22 cellular contexts compared by ENCODE assay signal in the genomic region with DNA sequence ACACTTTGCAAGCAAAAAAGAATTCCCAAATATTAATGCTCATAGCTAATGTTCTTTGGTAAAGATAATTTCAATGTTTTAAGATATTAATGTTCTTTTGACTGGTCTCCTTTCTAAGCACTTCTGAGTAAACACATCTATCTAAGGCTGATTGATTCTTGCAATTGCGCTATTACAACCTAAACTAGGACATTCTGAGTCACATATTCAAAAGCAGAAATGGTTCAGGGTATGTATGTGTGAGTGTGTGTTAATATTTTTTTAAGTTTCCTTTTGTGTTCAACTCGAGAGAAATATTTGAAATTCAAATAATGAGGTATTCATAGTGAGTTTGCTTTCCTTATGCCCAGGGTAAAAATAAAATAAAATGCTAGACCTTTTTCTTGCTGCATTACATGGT.
"Had no signal": no experiment of that assay in that cellular context is flagged by ENCODE, and none has a peak within 500 bp of the region (broad histone marks: within the 10 kb centered on the region; RNA-seq: fewer than 3 reads in every experiment).

No MANE protein-coding gene starts in this region.

- H3K27ac ChIP-seq: esophagus squamous epithelium, left ventricle myocardium inferior, lower lobe of right lung, neutrophil, psoas muscle, right lobe of liver, testis, tibial nerve, upper lobe of right lung, vagina had no signal

- H3K4me1 Mint-ChIP-seq: immature natural killer cell; naive thymus-derived CD4-positive, alpha-beta T cell; stimulated activated effector memory CD8-positive, alpha-beta T cell treated with anti-CD3 and anti-CD28 coated beads, Interleukin-12 subunit alpha, Interleukin-12 subunit beta, amount 100 ng/mL, for 72 hours; stimulated activated naive CD8-positive, alpha-beta T cell treated with anti-CD3 and anti-CD28 coated beads, Interleukin-15, amount 100 ng/mL, for 72 hours had no signal

- H3K9me3 Mint-ChIP-seq: immature natural killer cell; stimulated activated effector memory CD8-positive, alpha-beta T cell treated with anti-CD3 and anti-CD28 coated beads, Interleukin-12 subunit alpha, Interleukin-12 subunit beta, amount 100 ng/mL, for 72 hours; stimulated activated naive CD8-positive, alpha-beta T cell treated with anti-CD3 and anti-CD28 coated beads, Interleukin-15, amount 100 ng/mL, for 72 hours had no signal

- DNase-seq: effector memory CD4-positive, alpha-beta T cell; esophagus squamous epithelium; foreskin fibroblast; immature natural killer cell; kidney; left cardiac atrium; left ventricle myocardium inferior; lower lobe of right lung; mesenchymal stem cell; naive thymus-derived CD4-positive, alpha-beta T cell; psoas muscle; retina; right lobe of liver; stimulated activated CD4-positive, alpha-beta T cell treated with anti-CD3 and anti-CD28 coated beads, Interleukin-4, amount 100 ng/mL, for 1 hour; stimulated activated CD8-positive, alpha-beta memory T cell treated with anti-CD3 and anti-CD28 coated beads, Interleukin-4, amount 100 ng/mL, for 48 hours; stimulated activated naive CD8-positive, alpha-beta T cell treated with anti-CD3 and anti-CD28 coated beads, Interleukin-15, amount 100 ng/mL, for 72 hours; testis; upper lobe of right lung had no signal

- H3K27me3 ChIP-seq: right lobe of liver, testis, tibial nerve, vagina had no signal

- H3K9me3 ChIP-seq: esophagus squamous epithelium, left ventricle myocardium inferior, lower lobe of right lung, neutrophil, psoas muscle, right lobe of liver, testis, upper lobe of right lung, vagina had no signal

- ATAC-seq: left cardiac atrium; lower lobe of right lung; naive thymus-derived CD4-positive, alpha-beta T cell; psoas muscle; right lobe of liver; stimulated activated effector memory CD8-positive, alpha-beta T cell treated with anti-CD3 and anti-CD28 coated beads, Interleukin-12 subunit alpha, Interleukin-12 subunit beta, amount 100 ng/mL, for 72 hours; stimulated activated naive CD8-positive, alpha-beta T cell treated with anti-CD3 and anti-CD28 coated beads, Interleukin-15, amount 100 ng/mL, for 72 hours; upper lobe of right lung had no signal

- H3K4me3 Mint-ChIP-seq: immature natural killer cell; naive thymus-derived CD4-positive, alpha-beta T cell; stimulated activated effector memory CD8-positive, alpha-beta T cell treated with anti-CD3 and anti-CD28 coated beads, Interleukin-12 subunit alpha, Interleukin-12 subunit beta, amount 100 ng/mL, for 72 hours; stimulated activated naive CD8-positive, alpha-beta T cell treated with anti-CD3 and anti-CD28 coated beads, Interleukin-15, amount 100 ng/mL, for 72 hours had no signal

- H3K4me3 ChIP-seq: esophagus squamous epithelium, left ventricle myocardium inferior, lower lobe of right lung, psoas muscle, right lobe of liver, testis, tibial nerve, upper lobe of right lung, vagina had no signal

- H3K36me3 Mint-ChIP-seq: immature natural killer cell; naive thymus-derived CD4-positive, alpha-beta T cell; stimulated activated effector memory CD8-positive, alpha-beta T cell treated with anti-CD3 and anti-CD28 coated beads, Interleukin-12 subunit alpha, Interleukin-12 subunit beta, amount 100 ng/mL, for 72 hours had no signal

- H3K27ac Mint-ChIP-seq: immature natural killer cell; naive thymus-derived CD4-positive, alpha-beta T cell; stimulated activated effector memory CD8-positive, alpha-beta T cell treated with anti-CD3 and anti-CD28 coated beads, Interleukin-12 subunit alpha, Interleukin-12 subunit beta, amount 100 ng/mL, for 72 hours; stimulated activated naive CD8-positive, alpha-beta T cell treated with anti-CD3 and anti-CD28 coated beads, Interleukin-15, amount 100 ng/mL, for 72 hours had no signal

- H3K36me3 ChIP-seq: esophagus squamous epithelium, left ventricle myocardium inferior, lower lobe of right lung, neutrophil, right lobe of liver, tibial nerve, upper lobe of right lung, vagina had no signal

- H3K4me1 ChIP-seq: esophagus squamous epithelium, left ventricle myocardium inferior, lower lobe of right lung, psoas muscle, right lobe of liver, testis, upper lobe of right lung, vagina had no signal
